8 cellular contexts compared by ENCODE assay signal in the genomic region with DNA sequence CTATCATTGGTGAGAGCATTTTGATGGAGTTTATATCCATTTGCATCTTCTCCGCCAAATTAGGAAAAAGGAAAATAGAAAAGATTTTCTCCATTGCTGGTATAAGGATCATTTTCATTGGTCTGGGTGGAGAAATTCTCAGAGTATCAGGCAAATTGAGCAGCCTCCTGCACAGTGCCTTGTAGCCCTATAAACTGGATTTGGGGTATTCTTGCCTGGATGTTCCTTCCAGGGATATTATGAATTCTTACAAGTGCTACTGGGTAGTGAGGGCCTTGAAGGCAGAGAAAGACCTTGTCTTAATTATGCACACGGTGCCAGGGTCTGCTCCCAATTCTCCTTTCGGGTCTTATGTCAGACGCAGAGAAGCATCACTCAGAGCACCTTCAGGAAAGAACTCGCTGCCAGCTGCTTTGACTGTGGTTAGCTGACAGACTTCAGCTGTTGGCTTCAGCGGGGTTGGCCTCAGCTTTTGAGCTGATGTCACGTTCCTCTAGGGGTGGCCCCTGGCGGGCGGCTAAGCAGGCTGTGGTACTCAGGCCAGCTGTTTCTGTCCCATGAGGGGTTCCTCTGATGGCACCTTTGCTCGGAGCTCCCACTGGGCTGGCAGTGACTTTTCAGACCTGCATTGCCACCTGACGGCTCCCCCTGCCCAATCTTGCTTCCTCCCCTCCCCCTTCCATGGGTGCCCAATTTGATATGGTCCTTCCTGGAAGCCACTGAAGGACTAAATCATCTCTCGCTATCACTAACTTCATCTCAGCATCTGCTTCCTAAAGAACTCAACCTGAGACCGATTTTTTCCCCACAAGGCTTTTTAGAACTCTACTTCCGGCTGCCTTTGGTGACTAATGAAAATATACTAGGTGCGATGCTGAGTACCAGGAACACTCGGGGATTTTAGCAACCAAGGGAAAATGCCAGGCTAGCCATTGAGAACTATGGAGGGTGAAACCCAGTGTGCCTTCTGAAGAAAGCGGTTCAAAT.
DNase-seq lines count a peak whose midpoint lies in the region; ATAC-seq and TF ChIP-seq lines count a peak whose summit lies in the region.

No MANE protein-coding gene starts in this region.

- no peaks in the 10 kb centered on the region for H3K79me2 ChIP-seq in DND-41 (ENCODE audit: insufficient read depth, low read length)

- no peak overlapping the region for H3K9ac ChIP-seq in DND-41 (ENCODE audit: low read depth, low read length)

- H3K9me3 ChIP-seq in DND-41 (ENCODE audit: insufficient read depth, low read length, severe bottlenecking): no peaks in the 10 kb centered on the region
- no peaks in the 10 kb centered on the region for H3K9me3 ChIP-seq in BE2C

- H3K4me3 ChIP-seq in DND-41 (ENCODE audit: low read depth in 1 of 2, low read length in 2 of 2): no peak overlapping the region
- H3K4me3 ChIP-seq in BE2C (ENCODE audit: low read depth, low read length): no peak overlapping the region

- DNase-seq in DND-41: peak; percentile 67
- DNase-seq in LHCN-M2 (ENCODE audit: low read depth): peak; percentile 72
- peak; percentile 9 for DNase-seq in activated T-helper 1 cell treated with Interleukin-2 at 50 U/mL for 16 hours (ENCODE audit: low read depth)
- peak; percentile 77 for DNase-seq in stimulated activated CD4-positive, alpha-beta T cell treated with anti-CD3 and anti-CD28 coated beads, Interleukin-1b, Interleukin-23, amount 100 ng/mL, for 48 hours
- DNase-seq in NCI-H187 (lab: John Stamatoyannopoulos, UW): no peak
- no peak for DNase-seq in NCI-H2196 (lab: John Stamatoyannopoulos, UW; ENCODE audit: unreplicated experiment)
- no peak for DNase-seq in BE2C

- H3K36me3 ChIP-seq in DND-41 (ENCODE audit: insufficient read depth, low read length) (no peaks in the 10 kb centered on the region), BE2C (no peaks in the 10 kb centered on the region)

- ATAC-seq in DND-41 (ENCODE audit: insufficient read depth, low read depth): peak; percentile 95
- peak; percentile 89 for ATAC-seq in GM21526 (IDR thresholded peaks at IDR 0.05; ENCODE audit: low FRiP score, unreplicated experiment)

- no peak overlapping the region for H2AFZ ChIP-seq in DND-41 (ENCODE audit: low read depth, low read length)

- TF ChIP-seq CTCF in DND-41 (IDR thresholded peaks at IDR 0.05; ENCODE audit: borderline replicate concordance, extremely low read depth, low read length, poor library complexity, severe bottlenecking) (no peak), BE2C (IDR thresholded peaks at IDR 0.05; ENCODE audit: low read depth, low read length) (no peak)

- H3K4me1 ChIP-seq in DND-41 (ENCODE audit: insufficient read depth, low read length): peaks cover 14% of the 10 kb centered on the region
- H3K4me1 ChIP-seq in BE2C: peaks cover 15% of the 10 kb centered on the region

- H3K4me2 ChIP-seq in DND-41 (ENCODE audit: insufficient read depth, low read length): 0 out of 2 replicates have a peak overlapping the region, but pooled peaks have one; percentile 12

- H3K27ac ChIP-seq in DND-41 (ENCODE audit: low read length): no peak overlapping the region

- no peaks in the 10 kb centered on the region for H3K27me3 ChIP-seq in DND-41 (ENCODE audit: insufficient read depth, low read length, poor library complexity)
- no peaks in the 10 kb centered on the region for H3K27me3 ChIP-seq in BE2C

- no peaks in the 10 kb centered on the region for H4K20me1 ChIP-seq in DND-41 (ENCODE audit: insufficient read depth, low read length)

Comparison
In these comparisons a context has a peak if more than half of its experiments do, and no peak if none do; other contexts are left out.
1. DNase-seq: peak in DND-41 (single experiment), LHCN-M2 (single experiment), activated T-helper 1 cell treated with Interleukin-2 at 50 U/mL for 16 hours (single experiment) and stimulated activated CD4-positive, alpha-beta T cell treated with anti-CD3 and anti-CD28 coated beads, Interleukin-1b, Interleukin-23, amount 100 ng/mL, for 48 hours (single experiment); none in NCI-H187 (0 of 2), NCI-H2196 (single experiment) and BE2C (single experiment).